ENCODE assay signal across 31 cellular contexts in genomic region chr13:24142453-24142852, GRCh38.
"Had no signal": no experiment of that assay in that cellular context is flagged by ENCODE, and none has a peak within 500 bp of the region (broad histone marks: within the 10 kb centered on the region; RNA-seq: fewer than 3 reads in every experiment).

No MANE protein-coding gene starts in this region.

- DNase-seq: hypothalamus; immature natural killer cell; kidney; left colon; left lung; lower lobe of right lung; mammary epithelial cell; mesendoderm; naive B cell; occipital lobe; psoas muscle; right lobe of liver; stimulated activated CD4-positive, alpha-beta T cell treated with anti-CD3 and anti-CD28 coated beads, Interleukin-1b, Interleukin-23, amount 100 ng/mL, for 48 hours; stimulated activated CD4-positive, alpha-beta T cell treated with anti-CD3 and anti-CD28 coated beads, Interleukin-2, amount 100 ng/mL, for 48 hours; stimulated activated CD4-positive, alpha-beta T cell treated with anti-CD3 and anti-CD28 coated beads, Interleukin-4, amount 100 ng/mL, for 4 hours; stimulated activated CD8-positive, alpha-beta memory T cell treated with anti-CD3 and anti-CD28 coated beads, Interleukin-4, amount 100 ng/mL, for 48 hours; stimulated activated naive CD4-positive, alpha-beta T cell treated with Interleukin-2 at 50 U/mL for 16 hours; stimulated activated naive CD8-positive, alpha-beta T cell treated with anti-CD3 and anti-CD28 coated beads, Interleukin-15, amount 100 ng/mL, for 72 hours; testis; thyroid gland; trophoblast cell; upper lobe of right lung had no signal

- H3K79me2 ChIP-seq: parathyroid adenoma had no signal

- H3K4me2 ChIP-seq: neural progenitor cell, smooth muscle cell had no signal

- H3K9ac ChIP-seq: neural progenitor cell, parathyroid adenoma had no signal

- FAIRE-seq: islet of Langerhans, kidney, urothelium cell line had no signal

- H3K9me3 ChIP-seq: left lung, lower lobe of right lung, neutrophil, psoas muscle, right lobe of liver, testis, thyroid gland, upper lobe of right lung had no signal

- H3K4me3 ChIP-seq: left lung, lower lobe of right lung, neural progenitor cell, psoas muscle, right lobe of liver, smooth muscle cell, testis, thyroid gland, upper lobe of right lung had no signal

- H3K4me3 Mint-ChIP-seq: immature natural killer cell; mesothelial cell of epicardium; naive B cell; natural killer cell treated with Interleukin-12 subunit alpha and Interleukin-12 subunit beta and Interleukin-15 and Interleukin-18, amount 100 ng/mL, for 72 hours; neural progenitor cell; stimulated activated memory B cell treated with anti-CD40 and anti-IgM and Interleukin-4, amounts not matched to agents 10 μg/mL and 1 μg/mL and 100 μg/mL, for 72 hours; stimulated activated naive CD8-positive, alpha-beta T cell treated with anti-CD3 and anti-CD28 coated beads, Interleukin-15, amount 100 ng/mL, for 72 hours had no signal

- H3K36me3 ChIP-seq: left lung, lower lobe of right lung, neural progenitor cell, neutrophil, right lobe of liver, thyroid gland, upper lobe of right lung had no signal

- H3K27me3 Mint-ChIP-seq: stimulated activated naive CD8-positive, alpha-beta T cell treated with anti-CD3 and anti-CD28 coated beads, Interleukin-15, amount 100 ng/mL, for 72 hours had no signal

- H3K27me3 ChIP-seq: left lung, neural progenitor cell, neutrophil, right lobe of liver, testis, thyroid gland, upper lobe of right lung had no signal

- H3K9me3 Mint-ChIP-seq: immature natural killer cell; mesothelial cell of epicardium; natural killer cell treated with Interleukin-12 subunit alpha and Interleukin-12 subunit beta and Interleukin-15 and Interleukin-18, amount 100 ng/mL, for 72 hours; stimulated activated memory B cell treated with anti-CD40 and anti-IgM and Interleukin-4, amounts not matched to agents 10 μg/mL and 1 μg/mL and 100 μg/mL, for 72 hours; stimulated activated naive CD8-positive, alpha-beta T cell treated with anti-CD3 and anti-CD28 coated beads, Interleukin-15, amount 100 ng/mL, for 72 hours had no signal

- H3K27ac Mint-ChIP-seq: immature natural killer cell; mesothelial cell of epicardium; natural killer cell treated with Interleukin-12 subunit alpha and Interleukin-12 subunit beta and Interleukin-15 and Interleukin-18, amount 100 ng/mL, for 72 hours; neural progenitor cell; stimulated activated memory B cell treated with anti-CD40 and anti-IgM and Interleukin-4, amounts not matched to agents 10 μg/mL and 1 μg/mL and 100 μg/mL, for 72 hours; stimulated activated naive CD8-positive, alpha-beta T cell treated with anti-CD3 and anti-CD28 coated beads, Interleukin-15, amount 100 ng/mL, for 72 hours had no signal

- H2AFZ ChIP-seq: neural progenitor cell, parathyroid adenoma had no signal

- H3K4me1 Mint-ChIP-seq: immature natural killer cell; stimulated activated memory B cell treated with anti-CD40 and anti-IgM and Interleukin-4, amounts not matched to agents 10 μg/mL and 1 μg/mL and 100 μg/mL, for 72 hours had no signal

- ATAC-seq: left colon; left lung; lower lobe of right lung; natural killer cell treated with Interleukin-12 subunit alpha and Interleukin-12 subunit beta and Interleukin-15 and Interleukin-18, amount 100 ng/mL, for 72 hours; psoas muscle; right lobe of liver; stimulated activated memory B cell treated with anti-CD40 and anti-IgM and Interleukin-4, amounts not matched to agents 10 μg/mL and 1 μg/mL and 100 μg/mL, for 72 hours; stimulated activated naive CD8-positive, alpha-beta T cell treated with anti-CD3 and anti-CD28 coated beads, Interleukin-15, amount 100 ng/mL, for 72 hours; upper lobe of right lung had no signal

- H3K36me3 Mint-ChIP-seq: immature natural killer cell; mesothelial cell of epicardium; naive B cell; natural killer cell treated with Interleukin-12 subunit alpha and Interleukin-12 subunit beta and Interleukin-15 and Interleukin-18, amount 100 ng/mL, for 72 hours; stimulated activated memory B cell treated with anti-CD40 and anti-IgM and Interleukin-4, amounts not matched to agents 10 μg/mL and 1 μg/mL and 100 μg/mL, for 72 hours had no signal

- H3K4me1 ChIP-seq: left lung, lower lobe of right lung, psoas muscle, right lobe of liver, testis, upper lobe of right lung had no signal

- H3K27ac ChIP-seq: left lung, lower lobe of right lung, neural progenitor cell, neutrophil, parathyroid adenoma, psoas muscle, right lobe of liver, testis, thyroid gland, upper lobe of right lung had no signal
